7 cellular contexts compared by ENCODE assay signal in genomic region chr2:44955593-44956449, GRCh38. TPM values are rescaled to one million over a fixed set of nuclear protein-coding genes. Genes with fewer than 3 reads are reported as not detected.
DNase-seq lines count a peak whose midpoint lies in the region; ATAC-seq, FAIRE-seq and TF ChIP-seq lines count a peak whose summit lies in the region.

No MANE protein-coding gene starts in this region.

- no peak overlapping the region for H3K27ac ChIP-seq in mesenchymal stem cell (ENCODE audit: low read length, poor library complexity, severe bottlenecking)

- FAIRE-seq in GM12891 (lab: Jason Lieb, UNC): peak; percentile 89

- H2BK12ac ChIP-seq in mesenchymal stem cell (ENCODE audit: low read length in 2 of 2): no peak overlapping the region

- no peaks in the 10 kb centered on the region for H3K36me3 Mint-ChIP-seq in activated CD8-positive, alpha-beta T cell treated with anti-CD3 and anti-CD28 coated beads, Interleukin-2, amount 10 ng/mL, durations not matched to agents 7 days and 5 days (ENCODE audit: low read depth)

- TF ChIP-seq POLR2A in GM12891 (IDR thresholded peaks at IDR 0.05; ENCODE audit: low read depth, low read length): no peak

- 8% methylated on average over 37 of the region's 39 CpGs for WGBS in mesenchymal stem cell

- POLR2A ChIA-PET in activated CD8-positive, alpha-beta T cell treated with anti-CD3 and anti-CD28 coated beads, Interleukin-2, amount 10 ng/mL, durations not matched to agents 7 days and 5 days (lab: Charles Lee): no interaction called here

- H3K4me1 Mint-ChIP-seq in activated CD8-positive, alpha-beta T cell treated with anti-CD3 and anti-CD28 coated beads, Interleukin-2, amount 10 ng/mL, durations not matched to agents 7 days and 5 days (ENCODE audit: low read depth): peaks cover 22% of the 10 kb centered on the region

- H3K4ac ChIP-seq in mesenchymal stem cell (ENCODE audit: low read depth in 1 of 2, low read length in 2 of 2): no peak overlapping the region

- no peak overlapping the region for H3K14ac ChIP-seq in mesenchymal stem cell (ENCODE audit: low read length in 2 of 2)

- H2BK5ac ChIP-seq in mesenchymal stem cell (ENCODE audit: low read depth, low read length, poor library complexity, severe bottlenecking): no peak overlapping the region

- peak; percentile 61 for ATAC-seq in HG03342 (IDR thresholded peaks at IDR 0.05; ENCODE audit: unreplicated experiment)
- peak; percentile 86 for ATAC-seq in activated CD8-positive, alpha-beta T cell treated with anti-CD3 and anti-CD28 coated beads, Interleukin-2, amount 10 ng/mL, durations not matched to agents 7 days and 5 days

- no peaks in the 10 kb centered on the region for H3K9me3 Mint-ChIP-seq in activated CD8-positive, alpha-beta T cell treated with anti-CD3 and anti-CD28 coated beads, Interleukin-2, amount 10 ng/mL, durations not matched to agents 7 days and 5 days (ENCODE audit: insufficient read depth)

- no peak overlapping the region for H4K91ac ChIP-seq in mesenchymal stem cell (ENCODE audit: low read length)

- no peak overlapping the region for H2BK120ac ChIP-seq in mesenchymal stem cell (ENCODE audit: low read depth, low read length)

- no peak overlapping the region for H3K27ac Mint-ChIP-seq in activated CD8-positive, alpha-beta T cell treated with anti-CD3 and anti-CD28 coated beads, Interleukin-2, amount 10 ng/mL, durations not matched to agents 7 days and 5 days

- no peak overlapping the region for H2AK5ac ChIP-seq in mesenchymal stem cell (ENCODE audit: low read length, severe bottlenecking)

- H3K18ac ChIP-seq in mesenchymal stem cell (ENCODE audit: low read depth in 1 of 2, low read length in 2 of 2): no peak overlapping the region

- H4K8ac ChIP-seq in mesenchymal stem cell (ENCODE audit: low read length): no peak overlapping the region

- H2BK15ac ChIP-seq in mesenchymal stem cell (ENCODE audit: low read depth, poor library complexity, severe bottlenecking): no peak overlapping the region

- DNase-seq in GM12891 (ENCODE audit: insufficient read length, low spot score) (peak; percentile 84), NCI-H774 (lab: John Stamatoyannopoulos, UW) (peak; percentile 65), mesenchymal stem cell (peak; percentile 66)
- DNase-seq in activated CD8-positive, alpha-beta T cell treated with anti-CD3 and anti-CD28 coated beads, Interleukin-2, amount 10 ng/mL, durations not matched to agents 7 days and 5 days: peak; percentile 81
- DNase-seq in effector CD4-positive, alpha-beta T cell: peak; percentile 58
- DNase-seq in stimulated activated CD8-positive, alpha-beta memory T cell treated with anti-CD3 and anti-CD28 coated beads, Interleukin-15, amount 100 ng/mL, for 4 hours (ENCODE audit: low read depth in 2 of 2): peak; percentile 40 to 43

- peak overlapping the region; percentile 71 for H3K4me2 ChIP-seq in mesenchymal stem cell (ENCODE audit: low read length, poor library complexity, severe bottlenecking)

- no peaks in the 10 kb centered on the region for H3K79me1 ChIP-seq in mesenchymal stem cell (replicated peaks; ENCODE audit: low read length, poor library complexity, severe bottlenecking)

- peaks cover 20% of the 10 kb centered on the region for H3K4me1 ChIP-seq in mesenchymal stem cell (ENCODE audit: control insufficient read depth, insufficient read depth, low read depth, low read length)

- H3K9me3 ChIP-seq in mesenchymal stem cell (ENCODE audit: control insufficient read depth, low read length): no peaks in the 10 kb centered on the region

- no peak overlapping the region for H3K9ac ChIP-seq in mesenchymal stem cell (ENCODE audit: low read length)

- H3K23ac ChIP-seq in mesenchymal stem cell (ENCODE audit: low read length in 2 of 2): peak overlapping the region in 1 of 2 experiments; percentile 57

- H3K27me3 Mint-ChIP-seq in activated CD8-positive, alpha-beta T cell treated with anti-CD3 and anti-CD28 coated beads, Interleukin-2, amount 10 ng/mL, durations not matched to agents 7 days and 5 days (ENCODE audit: low read depth): peaks cover 59% of the 10 kb centered on the region

- no peak overlapping the region for H2AFZ ChIP-seq in mesenchymal stem cell (ENCODE audit: low read depth, low read length)

- H3K4me3 Mint-ChIP-seq in activated CD8-positive, alpha-beta T cell treated with anti-CD3 and anti-CD28 coated beads, Interleukin-2, amount 10 ng/mL, durations not matched to agents 7 days and 5 days: peak overlapping the region; percentile 9

- CTCF ChIA-PET in activated CD8-positive, alpha-beta T cell treated with anti-CD3 and anti-CD28 coated beads, Interleukin-2, amount 10 ng/mL, durations not matched to agents 7 days and 5 days (lab: Charles Lee): interaction anchor here (0.6 to 5.9 kb wide), 37 partner anchors 8 to 912 kb away, joined by 3 to 76 read pairs (median 3); partner anchors contain the start of genes CAMKMT and PREPL

- peak overlapping the region; percentile 36 to 68 for H3K4me3 ChIP-seq in mesenchymal stem cell (ENCODE audit: insufficient read depth in 1 of 2, low read depth in 1 of 2, low read length in 2 of 2)

- peaks cover 48 to 76% of the 10 kb centered on the region in 2 experiments for H3K27me3 ChIP-seq in mesenchymal stem cell (ENCODE audit: control insufficient read depth in 1 of 2, insufficient read depth in 1 of 2, low read length in 2 of 2)

- H3K36me3 ChIP-seq in mesenchymal stem cell (ENCODE audit: control insufficient read depth in 1 of 2, insufficient read depth in 2 of 2, low read depth in 1 of 2, low read length in 2 of 2): no peaks in the 10 kb centered on the region

TF ChIP-seq in GM12891, 5 proteins besides CTCF, POLR2A, EP300 and RAD21:
- TF ChIP-seq POU2F2 (IDR thresholded peaks at IDR 0.05; ENCODE audit: low read depth, low read length) (peak; percentile 39; the same call in 1 of the 2 replicates), SPI1 (IDR thresholded peaks at IDR 0.05; ENCODE audit: low read depth, low read length) (no peak), PAX5 (IDR thresholded peaks at IDR 0.05; ENCODE audit: insufficient read depth, low read length, severe bottlenecking) (no peak)

RNA-seq across cellular contexts. Expression of gene SIX3, which starts 14.3 kb away (rescaled TPM):
- polyA plus RNA-seq in GM12891 (2012; ENCODE audit: low read depth, missing spikeins): 0.17 TPM
- total RNA-seq in activated CD8-positive, alpha-beta T cell treated with anti-CD3 and anti-CD28 coated beads, Interleukin-2, amount 10 ng/mL, durations not matched to agents 7 days and 5 days: under 1 TPM in 1 of 2 experiments, not detected in 1; 0.10 TPM
- not detected for polyA plus RNA-seq in mesenchymal stem cell (2013, experiment 1 of 2)
- not detected for polyA plus RNA-seq in mesenchymal stem cell (2013, experiment 2 of 2)

RNA-seq across cellular contexts. Expression of gene SIX2, which starts 53.4 kb away (rescaled TPM):
- polyA plus RNA-seq in GM12891 (2012; ENCODE audit: low read depth, missing spikeins): not detected
- not detected for total RNA-seq in activated CD8-positive, alpha-beta T cell treated with anti-CD3 and anti-CD28 coated beads, Interleukin-2, amount 10 ng/mL, durations not matched to agents 7 days and 5 days
- 0.03 TPM for polyA plus RNA-seq in mesenchymal stem cell (2013, experiment 1 of 2)
- 0.04 TPM for polyA plus RNA-seq in mesenchymal stem cell (2013, experiment 2 of 2)
